Comparison of ENCODE assay signal across 8 cellular contexts in genomic region chr22:40183603-40184002, GRCh38. TPM values are rescaled to one million over a fixed set of nuclear protein-coding genes. Genes with fewer than 3 reads are reported as not detected.
DNase-seq lines count a peak whose midpoint lies in the region; ATAC-seq and TF ChIP-seq lines count a peak whose summit lies in the region.
"Not testable (repeated sequence)": the region's sequence is repeated elsewhere in the genome, so short reads cannot be mapped to it uniquely, and the experiment has no call there.

No MANE protein-coding gene starts in this region.

- not testable (repeated sequence) for H3K27me3 Mint-ChIP-seq in CD4-positive, CD25-positive, alpha-beta regulatory T cell; activated T-helper 1 cell treated with anti-CD3 and anti-CD28 coated beads, Interleukin-12 subunit alpha, Interleukin-12 subunit beta, Interleukin-2, Interleukin-4 antibody, amounts not matched to agents 30 ng/mL and 10 ng/mL and 1 ng/mL, durations not matched to agents 14 hours and 24 hours and 36 hours (ENCODE audit: insufficient read depth); MCF 10A (ENCODE audit: insufficient read depth, unreplicated experiment); glutamatergic neuron (ENCODE audit: unreplicated experiment); mesothelial cell of epicardium (ENCODE audit: low read depth); type B pancreatic cell

- H3K4me1 ChIP-seq in CD4-positive, CD25-positive, alpha-beta regulatory T cell (ENCODE audit: control insufficient read depth, insufficient read depth, low read length, poor library complexity, severe bottlenecking) = peaks cover 54% of the 10 kb centered on the region
- H3K4me1 ChIP-seq in RWPE2 (ENCODE audit: insufficient read depth, poor library complexity, severe bottlenecking) = peaks cover 33% of the 10 kb centered on the region
- H3K4me1 ChIP-seq in rectal smooth muscle tissue (ENCODE audit: control insufficient read depth, insufficient read depth, low read length) = peaks cover 16% of the 10 kb centered on the region

- H3K9ac ChIP-seq in rectal smooth muscle tissue (ENCODE audit: low read length) = not testable (repeated sequence)

- DNase-seq in CD4-positive, CD25-positive, alpha-beta regulatory T cell; RWPE2 (ENCODE audit: low spot score); activated T-helper 1 cell treated with anti-CD3 and anti-CD28 coated beads, Interleukin-12 subunit alpha, Interleukin-12 subunit beta, Interleukin-2, Interleukin-4 antibody, amounts not matched to agents 30 ng/mL and 10 ng/mL and 1 ng/mL, durations not matched to agents 14 hours and 24 hours and 36 hours (ENCODE audit: low spot score); MCF 10A (ENCODE audit: unreplicated experiment); glutamatergic neuron; mesothelial cell of epicardium (ENCODE audit: low spot score in 2 of 2, unreplicated experiment in 2 of 2); type B pancreatic cell (ENCODE audit: extremely low spot score, unreplicated experiment): not testable (repeated sequence)

- not testable (repeated sequence) for H3K9me3 ChIP-seq in CD4-positive, CD25-positive, alpha-beta regulatory T cell (ENCODE audit: control insufficient read depth in 2 of 2, low read length in 2 of 2); RWPE2 (ENCODE audit: severe bottlenecking)

- peaks cover 48 to 81% (median 66%) of the 10 kb centered on the region in 4 donors for H3K4me1 Mint-ChIP-seq in CD4-positive, CD25-positive, alpha-beta regulatory T cell
- H3K4me1 Mint-ChIP-seq in activated T-helper 1 cell treated with anti-CD3 and anti-CD28 coated beads, Interleukin-12 subunit alpha, Interleukin-12 subunit beta, Interleukin-2, Interleukin-4 antibody, amounts not matched to agents 30 ng/mL and 10 ng/mL and 1 ng/mL, durations not matched to agents 14 hours and 24 hours and 36 hours (ENCODE audit: low read depth) = peaks cover 47% of the 10 kb centered on the region
- H3K4me1 Mint-ChIP-seq in MCF 10A (ENCODE audit: insufficient read depth, unreplicated experiment) (peaks cover 51% of the 10 kb centered on the region), glutamatergic neuron (ENCODE audit: low read depth, unreplicated experiment) (peaks cover 26% of the 10 kb centered on the region), mesothelial cell of epicardium (peaks cover 51% of the 10 kb centered on the region), type B pancreatic cell (ENCODE audit: unreplicated experiment) (peaks cover 47% of the 10 kb centered on the region)

- not testable (repeated sequence) for H3K4me3 ChIP-seq in CD4-positive, CD25-positive, alpha-beta regulatory T cell (ENCODE audit: low read depth, low read length); RWPE2 (ENCODE audit: severe bottlenecking); rectal smooth muscle tissue (ENCODE audit: low read length)

- not testable (repeated sequence) for H3K27ac ChIP-seq in CD4-positive, CD25-positive, alpha-beta regulatory T cell (ENCODE audit: insufficient read depth, low read length, poor library complexity, severe bottlenecking)
- H3K27ac ChIP-seq in RWPE2 (ENCODE audit: poor library complexity, severe bottlenecking) = peak overlapping the region; percentile 40
- H3K27ac ChIP-seq in rectal smooth muscle tissue (ENCODE audit: low read depth, low read length) = peak overlapping the region; percentile 65

- H3K4me3 Mint-ChIP-seq in CD4-positive, CD25-positive, alpha-beta regulatory T cell = peak overlapping the region in 3 of 4 donors; percentile 71 to 82 (median 77)
- peak overlapping the region; percentile 19 for H3K4me3 Mint-ChIP-seq in activated T-helper 1 cell treated with anti-CD3 and anti-CD28 coated beads, Interleukin-12 subunit alpha, Interleukin-12 subunit beta, Interleukin-2, Interleukin-4 antibody, amounts not matched to agents 30 ng/mL and 10 ng/mL and 1 ng/mL, durations not matched to agents 14 hours and 24 hours and 36 hours
- H3K4me3 Mint-ChIP-seq in MCF 10A (ENCODE audit: unreplicated experiment) = peak overlapping the region; percentile 54
- H3K4me3 Mint-ChIP-seq in glutamatergic neuron (ENCODE audit: unreplicated experiment); mesothelial cell of epicardium: not testable (repeated sequence)
- peak overlapping the region; percentile 68 for H3K4me3 Mint-ChIP-seq in type B pancreatic cell

- H3K9me3 Mint-ChIP-seq in CD4-positive, CD25-positive, alpha-beta regulatory T cell; activated T-helper 1 cell treated with anti-CD3 and anti-CD28 coated beads, Interleukin-12 subunit alpha, Interleukin-12 subunit beta, Interleukin-2, Interleukin-4 antibody, amounts not matched to agents 30 ng/mL and 10 ng/mL and 1 ng/mL, durations not matched to agents 14 hours and 24 hours and 36 hours; MCF 10A (ENCODE audit: unreplicated experiment); glutamatergic neuron (ENCODE audit: unreplicated experiment); mesothelial cell of epicardium; type B pancreatic cell: not testable (repeated sequence)

- H3K36me3 Mint-ChIP-seq in CD4-positive, CD25-positive, alpha-beta regulatory T cell = peaks cover 17% of the 10 kb centered on the region
- not testable (repeated sequence) for H3K36me3 Mint-ChIP-seq in activated T-helper 1 cell treated with anti-CD3 and anti-CD28 coated beads, Interleukin-12 subunit alpha, Interleukin-12 subunit beta, Interleukin-2, Interleukin-4 antibody, amounts not matched to agents 30 ng/mL and 10 ng/mL and 1 ng/mL, durations not matched to agents 14 hours and 24 hours and 36 hours (ENCODE audit: low read depth); glutamatergic neuron (ENCODE audit: unreplicated experiment); mesothelial cell of epicardium
- H3K36me3 Mint-ChIP-seq in MCF 10A (ENCODE audit: insufficient read depth, unreplicated experiment) (peaks cover 20% of the 10 kb centered on the region), type B pancreatic cell (peaks cover 17% of the 10 kb centered on the region)

- CTCF ChIA-PET in MCF 10A (lab: Yijun Ruan, JAX) = not testable (repeated sequence)

- H3K36me3 ChIP-seq in CD4-positive, CD25-positive, alpha-beta regulatory T cell (ENCODE audit: control insufficient read depth, insufficient read depth, low read length); RWPE2 (ENCODE audit: low read depth); rectal smooth muscle tissue (ENCODE audit: control insufficient read depth, insufficient read depth, low read length): not testable (repeated sequence)

- peak overlapping the region in 2 of 3 donors; percentile 48 to 67 for H3K27ac Mint-ChIP-seq in CD4-positive, CD25-positive, alpha-beta regulatory T cell
- H3K27ac Mint-ChIP-seq in activated T-helper 1 cell treated with anti-CD3 and anti-CD28 coated beads, Interleukin-12 subunit alpha, Interleukin-12 subunit beta, Interleukin-2, Interleukin-4 antibody, amounts not matched to agents 30 ng/mL and 10 ng/mL and 1 ng/mL, durations not matched to agents 14 hours and 24 hours and 36 hours = peak overlapping the region; percentile 56
- H3K27ac Mint-ChIP-seq in MCF 10A (ENCODE audit: low read depth, unreplicated experiment) = peak overlapping the region; percentile 74
- H3K27ac Mint-ChIP-seq in glutamatergic neuron (ENCODE audit: unreplicated experiment) = peak overlapping the region; percentile 34
- peak overlapping the region; percentile 97 for H3K27ac Mint-ChIP-seq in mesothelial cell of epicardium
- H3K27ac Mint-ChIP-seq in type B pancreatic cell = peak overlapping the region; percentile 78

- POLR2A ChIA-PET in MCF 10A (lab: Yijun Ruan, JAX) = interaction anchor here (0.7 to 2.2 kb wide), 2 partner anchors 10 to 140 kb away, joined by 3 to 6 read pairs; no protein-coding TSS in a partner anchor

- ATAC-seq in CD4-positive, CD25-positive, alpha-beta regulatory T cell (ENCODE audit: low read depth in 2 of 2); RWPE2 (ENCODE audit: low read depth): not testable (repeated sequence)

- not testable (repeated sequence) for TF ChIP-seq CTCF in RWPE2 (IDR thresholded peaks at IDR 0.05; ENCODE audit: poor library complexity, severe bottlenecking); MCF 10A (IDR thresholded peaks at IDR 0.05; ENCODE audit: unreplicated experiment); glutamatergic neuron (IDR thresholded peaks at IDR 0.05; ENCODE audit: partially characterized antibody, unreplicated experiment); mesothelial cell of epicardium (IDR thresholded peaks at IDR 0.05; ENCODE audit: unreplicated experiment); type B pancreatic cell (conservative IDR thresholded peaks at IDR 0.05)

- not testable (repeated sequence) for H3K27me3 ChIP-seq in CD4-positive, CD25-positive, alpha-beta regulatory T cell (ENCODE audit: control insufficient read depth, insufficient read depth, low read length); RWPE2 (ENCODE audit: insufficient read depth, poor library complexity, severe bottlenecking); rectal smooth muscle tissue (ENCODE audit: control insufficient read depth, insufficient read depth, low read length)

- BruUV-seq in MCF 10A (replicated peaks; lab: Mats Ljungman, UMichigan) = not testable (repeated sequence)

- intact Hi-C loops in activated T-helper 1 cell treated with anti-CD3 and anti-CD28 coated beads, Interleukin-12 subunit alpha, Interleukin-12 subunit beta, Interleukin-2, Interleukin-4 antibody, amounts not matched to agents 30 ng/mL and 10 ng/mL and 1 ng/mL, durations not matched to agents 14 hours and 24 hours and 36 hours (cut with micrococcal nuclease); MCF 10A (cut with micrococcal nuclease): not testable (repeated sequence)

RNA-seq across cellular contexts. Expression of gene TNRC6B, which starts 5.9 kb away (rescaled TPM):
- 144 TPM for total RNA-seq in CD4-positive, CD25-positive, alpha-beta regulatory T cell
- polyA plus RNA-seq in CD4-positive, CD25-positive, alpha-beta regulatory T cell = 10 to 100 TPM; 50.6 to 79.7 (median 65.1) TPM
- 26.2 and 30.9 TPM in 2 replicates for total RNA-seq in activated T-helper 1 cell treated with anti-CD3 and anti-CD28 coated beads, Interleukin-12 subunit alpha, Interleukin-12 subunit beta, Interleukin-2, Interleukin-4 antibody, amounts not matched to agents 30 ng/mL and 10 ng/mL and 1 ng/mL, durations not matched to agents 14 hours and 24 hours and 36 hours
- total RNA-seq in MCF 10A (2022) = 27.1 and 39.3 TPM in 2 replicates
- 62.0 TPM for total RNA-seq in glutamatergic neuron (ENCODE audit: unreplicated experiment)
- total RNA-seq in mesothelial cell of epicardium = 71.5 to 80.1 TPM (median 75.7 TPM) in 3 replicates
- total RNA-seq in type B pancreatic cell (ENCODE audit: low replicate concordance) = 48.3 and 50.7 TPM in 2 replicates

Comparison
In these comparisons a context has a peak if more than half of its experiments do, and no peak if none do; other contexts are left out.
1. H3K27ac Mint-ChIP-seq: peak in every context shown above with its lines; median percentile 97 in mesothelial cell of epicardium; 78 in type B pancreatic cell; 74 in MCF 10A; 58 in CD4-positive, CD25-positive, alpha-beta regulatory T cell; 56 in activated T-helper 1 cell treated with anti-CD3 and anti-CD28 coated beads, Interleukin-12 subunit alpha, Interleukin-12 subunit beta, Interleukin-2, Interleukin-4 antibody, amounts not matched to agents 30 ng/mL and 10 ng/mL and 1 ng/mL, durations not matched to agents 14 hours and 24 hours and 36 hours; 34 in glutamatergic neuron.